In genomic region chr6:12369781-12370262, GRCh38 we compare ENCODE assay signal across 10 cellular contexts.
DNase-seq lines count a peak whose midpoint lies in the region; ATAC-seq and TF ChIP-seq lines count a peak whose summit lies in the region.
"Had no signal": no experiment of that assay in that cellular context is flagged by ENCODE, and none has a peak within 500 bp of the region (broad histone marks: within the 10 kb centered on the region; RNA-seq: fewer than 3 reads in every experiment).

No MANE protein-coding gene starts in this region.

- ATAC-seq in HG02938 (IDR thresholded peaks at IDR 0.05; ENCODE audit: unreplicated experiment) = peak; percentile 63
- ATAC-seq: activated T-helper 17 cell treated with anti-CD3 and anti-CD28 coated beads, Interleukin-2, amount 50 U/mL, for 72 hours had no signal

- H3K4me1 Mint-ChIP-seq in activated naive CD4-positive, alpha-beta T cell treated with anti-CD3 and anti-CD28 coated beads, Interleukin-2, amount 10 ng/mL, durations not matched to agents 7 days and 5 days = no peaks in the 10 kb centered on the region
- H3K4me1 Mint-ChIP-seq: activated T-helper 17 cell treated with anti-CD3 and anti-CD28 coated beads, Interleukin-2, amount 50 U/mL, for 72 hours had no signal

- DNase-seq in cardiac septum (ENCODE audit: low spot score) = peak; percentile 81
- no peak for DNase-seq in left ventricle myocardium inferior
- DNase-seq in NCI-H1436 treated with DMSO at 0.1 percent for 48 hours (lab: John Stamatoyannopoulos, UW) = no peak
- DNase-seq in activated naive CD4-positive, alpha-beta T cell treated with anti-CD3 and anti-CD28 coated beads, Interleukin-2, amount 10 ng/mL, durations not matched to agents 7 days and 5 days = no peak
- no peak for DNase-seq in NCI-H446 (lab: John Stamatoyannopoulos, UW)
- no peak for DNase-seq in NCI-H1092 (lab: John Stamatoyannopoulos, UW)
- DNase-seq: nephron progenitor cell had no signal

- H3K27me3 Mint-ChIP-seq in activated naive CD4-positive, alpha-beta T cell treated with anti-CD3 and anti-CD28 coated beads, Interleukin-2, amount 10 ng/mL, durations not matched to agents 7 days and 5 days = no peaks in the 10 kb centered on the region

- no peak overlapping the region for H3K9ac ChIP-seq in OCI-LY3 (ENCODE audit: low read length)

- H3K4me2 ChIP-seq in OCI-LY3 (ENCODE audit: low read length) = peak overlapping the region; percentile 67

- H3K4me3 ChIP-seq in left ventricle myocardium inferior = no peak overlapping the region
- H3K4me3 ChIP-seq in OCI-LY3 (ENCODE audit: low read length) = peak overlapping the region; percentile 26; the same call in 1 of the 2 replicates

- CTCF ChIA-PET in activated naive CD4-positive, alpha-beta T cell treated with anti-CD3 and anti-CD28 coated beads, Interleukin-2, amount 10 ng/mL, durations not matched to agents 7 days and 5 days (lab: Charles Lee) = no interaction called here

- H2AFZ ChIP-seq in OCI-LY3 (ENCODE audit: low read depth, low read length) = no peak overlapping the region

- H3K27ac Mint-ChIP-seq in activated naive CD4-positive, alpha-beta T cell treated with anti-CD3 and anti-CD28 coated beads, Interleukin-2, amount 10 ng/mL, durations not matched to agents 7 days and 5 days = no peak overlapping the region
- H3K27ac Mint-ChIP-seq: activated T-helper 17 cell treated with anti-CD3 and anti-CD28 coated beads, Interleukin-2, amount 50 U/mL, for 72 hours; nephron progenitor cell had no signal

- no peaks in the 10 kb centered on the region for H3K79me2 ChIP-seq in OCI-LY3 (ENCODE audit: low read length)

- H3K4me3 Mint-ChIP-seq in activated naive CD4-positive, alpha-beta T cell treated with anti-CD3 and anti-CD28 coated beads, Interleukin-2, amount 10 ng/mL, durations not matched to agents 7 days and 5 days = no peak overlapping the region
- H3K4me3 Mint-ChIP-seq: activated T-helper 17 cell treated with anti-CD3 and anti-CD28 coated beads, Interleukin-2, amount 50 U/mL, for 72 hours; nephron progenitor cell had no signal

- H3K9me3 ChIP-seq in left ventricle myocardium inferior (replicated peaks) (no peaks in the 10 kb centered on the region), OCI-LY3 (ENCODE audit: insufficient read depth, low read length) (no peaks in the 10 kb centered on the region)

- no peaks in the 10 kb centered on the region; the same call in 1 of the 2 replicates for H4K20me1 ChIP-seq in OCI-LY3 (ENCODE audit: insufficient read depth, low read length)

- H3K27ac ChIP-seq in left ventricle myocardium inferior (replicated peaks) = no peak overlapping the region
- no peak overlapping the region for H3K27ac ChIP-seq in OCI-LY3 (ENCODE audit: low read length)

- H3K4me1 ChIP-seq in left ventricle myocardium inferior = peaks cover 22% of the 10 kb centered on the region
- H3K4me1 ChIP-seq in OCI-LY3 (ENCODE audit: low read length) = peaks cover 15% of the 10 kb centered on the region

- intact Hi-C loops in cardiac septum (cut with DNase I) (no loop called here), left ventricle myocardium inferior (cut with micrococcal nuclease) (no loop called here)

- no peaks in the 10 kb centered on the region for H3K9me3 Mint-ChIP-seq in activated naive CD4-positive, alpha-beta T cell treated with anti-CD3 and anti-CD28 coated beads, Interleukin-2, amount 10 ng/mL, durations not matched to agents 7 days and 5 days
- H3K9me3 Mint-ChIP-seq: nephron progenitor cell had no signal

- H3K36me3 ChIP-seq in left ventricle myocardium inferior = no peaks in the 10 kb centered on the region
- no peaks in the 10 kb centered on the region for H3K36me3 ChIP-seq in OCI-LY3 (replicated peaks; ENCODE audit: low read depth, low read length)

- H3K36me3 Mint-ChIP-seq in activated naive CD4-positive, alpha-beta T cell treated with anti-CD3 and anti-CD28 coated beads, Interleukin-2, amount 10 ng/mL, durations not matched to agents 7 days and 5 days = no peaks in the 10 kb centered on the region

- TF ChIP-seq CTCF in left ventricle myocardium inferior (IDR thresholded peaks at IDR 0.05; ENCODE audit: borderline replicate concordance) (no peak), OCI-LY3 (IDR thresholded peaks at IDR 0.05; ENCODE audit: low read depth, low read length) (peak; percentile 28; the same call in 1 of the 2 replicates)

- no peaks in the 10 kb centered on the region for H3K27me3 ChIP-seq in left ventricle myocardium inferior (ENCODE audit: low read depth)
- H3K27me3 ChIP-seq in OCI-LY3 (ENCODE audit: low read depth, low read length) = 0 out of 2 replicates have a peak, but pooled peaks cover 3% of the 10 kb centered on the region
